In the genomic region with DNA sequence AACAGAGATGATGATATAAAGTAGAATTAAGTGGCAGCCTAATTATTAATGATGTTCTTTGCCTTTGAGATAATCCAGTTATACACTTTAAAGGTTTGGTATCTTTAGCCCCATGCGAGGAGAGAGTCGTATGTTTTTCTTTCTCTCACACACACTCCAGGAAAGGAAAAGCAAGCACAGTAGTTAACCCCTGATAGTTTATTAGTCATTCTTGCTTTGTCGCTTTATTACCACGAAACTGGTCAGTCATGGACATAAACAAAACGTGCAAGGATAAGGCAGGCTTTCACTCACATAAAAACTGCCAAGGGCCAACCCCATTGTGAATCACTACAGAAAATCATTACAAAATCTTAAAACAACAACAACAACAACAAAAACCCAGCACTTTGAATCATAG, we compare ENCODE assay signal across 19 cellular contexts.
DNase-seq lines count a peak whose midpoint lies in the region; ATAC-seq and TF ChIP-seq lines count a peak whose summit lies in the region.
"Had no signal": no experiment of that assay in that cellular context is flagged by ENCODE, and none has a peak within 500 bp of the region (broad histone marks: within the 10 kb centered on the region; RNA-seq: fewer than 3 reads in every experiment).

No MANE protein-coding gene starts in this region.

- H3K14ac ChIP-seq in IMR-90 (replicated peaks; ENCODE audit: low read depth, low read length): no peak overlapping the region

- H3K56ac ChIP-seq in IMR-90 (ENCODE audit: extremely low read depth, insufficient read depth, low read length): no peak overlapping the region

- no peaks in the 10 kb centered on the region for H3K9me3 Mint-ChIP-seq in mesothelial cell of epicardium
- H3K9me3 Mint-ChIP-seq in WTC11: no peaks in the 10 kb centered on the region
- H3K9me3 Mint-ChIP-seq in activated T-helper 17 cell treated with anti-CD3 and anti-CD28 coated beads, Interleukin-2, amount 50 U/mL, for 72 hours: no peaks in the 10 kb centered on the region
- H3K9me3 Mint-ChIP-seq: CD8-positive, alpha-beta memory T cell; H9 had no signal

- TF ChIP-seq CTCF in IMR-90 (conservative IDR thresholded peaks at IDR 0.05; ENCODE audit: low read depth, low read length): no peak
- no peak for TF ChIP-seq CTCF in astrocyte of the cerebellum (IDR thresholded peaks at IDR 0.05; ENCODE audit: low read depth, low read length, missing control alignments)
- TF ChIP-seq CTCF in fibroblast of pulmonary artery (IDR thresholded peaks at IDR 0.05; ENCODE audit: low read length, missing control alignments): no peak
- TF ChIP-seq CTCF in mesothelial cell of epicardium (IDR thresholded peaks at IDR 0.05; ENCODE audit: unreplicated experiment): no peak
- no peak for TF ChIP-seq CTCF in WTC11 (IDR thresholded peaks at IDR 0.05)

- H4K20me1 ChIP-seq in IMR-90 (ENCODE audit: insufficient read depth, low read length): no peaks in the 10 kb centered on the region

- H3K18ac ChIP-seq in IMR-90 (ENCODE audit: low read depth, low read length): no peak overlapping the region

- dilution Hi-C loops in IMR-90 (cut with HindIII; ENCODE audit: low sequenced_read_pairs, unreplicated experiment): no loop called here

- H2BK15ac ChIP-seq in IMR-90 (ENCODE audit: low read depth, low read length): no peak overlapping the region

- H2AK9ac ChIP-seq in IMR-90 (replicated peaks; ENCODE audit: low read depth, low read length, poor library complexity): no peak overlapping the region

- no peak overlapping the region for H2AFZ ChIP-seq in IMR-90 (replicated peaks; ENCODE audit: low read length, poor library complexity)
- H2AFZ ChIP-seq: PC-9 had no signal

- H4K91ac ChIP-seq in IMR-90 (ENCODE audit: insufficient read depth, low read depth, low read length): no peak overlapping the region

- no peak overlapping the region for H2BK5ac ChIP-seq in IMR-90 (ENCODE audit: low read depth, low read length, poor library complexity, severe bottlenecking)

- H3K4me3 Mint-ChIP-seq in mesothelial cell of epicardium (no peak overlapping the region), WTC11 (no peak overlapping the region)
- H3K4me3 Mint-ChIP-seq in activated T-helper 17 cell treated with anti-CD3 and anti-CD28 coated beads, Interleukin-2, amount 50 U/mL, for 72 hours: no peak overlapping the region
- H3K4me3 Mint-ChIP-seq: CD8-positive, alpha-beta memory T cell; H9 had no signal

- CTCF ChIA-PET in IMR-90 (lab: Yijun Ruan, JAX): no interaction called here
- CTCF ChIA-PET in WTC11 (lab: Charles Lee): interaction anchor here (0.7 kb wide), 1 partner anchor 8 kb away, joined by 4 read pairs; no protein-coding TSS in a partner anchor

- H3K9me1 ChIP-seq in IMR-90 (ENCODE audit: insufficient read depth, low read length): no peaks in the 10 kb centered on the region

- DNase-seq in IMR-90 (peak; percentile 46), astrocyte of the cerebellum (ENCODE audit: low read depth) (peak; percentile 12), fibroblast of pulmonary artery (ENCODE audit: low read depth) (peak; percentile 6), mesothelial cell of epicardium (ENCODE audit: low spot score in 2 of 2, unreplicated experiment in 2 of 2) (no peak), WTC11 (ENCODE audit: low spot score) (no peak), NCI-H446 treated with DMSO at 0.1 percent for 48 hours (lab: John Stamatoyannopoulos, UW) (no peak)
- DNase-seq: ACHN; C1 segment of cervical spinal cord; CD8-positive, alpha-beta memory T cell; DMS79 treated with DMSO at 0.1 percent for 48 hours; H9; NCI-H1417; NCI-H1930; NCI-H446; NCI-H774; PC-9 had no signal

- no peaks in the 10 kb centered on the region for H3K36me3 ChIP-seq in IMR-90 (ENCODE audit: control insufficient read depth, insufficient read depth, low read length)

- H3K4me2 ChIP-seq in IMR-90 (ENCODE audit: low read depth, low read length): 0 out of 2 replicates have a peak overlapping the region, but pooled peaks have one; percentile 45
- H3K4me2 ChIP-seq: KMS-11, PC-9 had no signal

- H2BK120ac ChIP-seq in IMR-90 (ENCODE audit: low read depth, low read length): no peak overlapping the region

- H3K36me3 Mint-ChIP-seq in mesothelial cell of epicardium (no peaks in the 10 kb centered on the region), WTC11 (no peaks in the 10 kb centered on the region)
- H3K36me3 Mint-ChIP-seq in activated T-helper 17 cell treated with anti-CD3 and anti-CD28 coated beads, Interleukin-2, amount 50 U/mL, for 72 hours (ENCODE audit: low read depth): no peaks in the 10 kb centered on the region
- H3K36me3 Mint-ChIP-seq: CD8-positive, alpha-beta memory T cell had no signal

- intact Hi-C loops in IMR-90 (cut with micrococcal nuclease): no loop called here

- POLR2A ChIA-PET in IMR-90 (lab: Charles Lee; ENCODE audit: unreplicated experiment) (no interaction called here), WTC11 (lab: Charles Lee) (no interaction called here)

- H4K8ac ChIP-seq in IMR-90 (ENCODE audit: low read depth in 2 of 2, low read length in 2 of 2): no peak overlapping the region

- no peaks in the 10 kb centered on the region for H3K79me1 ChIP-seq in IMR-90 (ENCODE audit: low read depth in 1 of 2, low read length in 2 of 2)

- no peak overlapping the region for H3K4ac ChIP-seq in IMR-90 (ENCODE audit: low read depth, low read length)

- peak overlapping the region; percentile 18 for H3K27ac Mint-ChIP-seq in mesothelial cell of epicardium
- no peak overlapping the region for H3K27ac Mint-ChIP-seq in WTC11
- H3K27ac Mint-ChIP-seq in activated T-helper 17 cell treated with anti-CD3 and anti-CD28 coated beads, Interleukin-2, amount 50 U/mL, for 72 hours: no peak overlapping the region
- H3K27ac Mint-ChIP-seq: CD8-positive, alpha-beta memory T cell; H9 had no signal

- no peak overlapping the region for H2BK20ac ChIP-seq in IMR-90 (ENCODE audit: low read depth, low read length)

- no peak for TF ChIP-seq RAD21 in IMR-90 (IDR thresholded peaks at IDR 0.05; ENCODE audit: low read length)

- no peak overlapping the region for H3K9ac ChIP-seq in IMR-90 (ENCODE audit: low read depth, low read length)
- H3K9ac ChIP-seq: KMS-11 had no signal

- no TSS peak for BruUV-seq in IMR-90 (replicated peaks; lab: Mats Ljungman, UMichigan)

- H3K4me3 ChIP-seq in IMR-90 (ENCODE audit: insufficient read depth, low read depth, low read length) (no peak overlapping the region), astrocyte of the cerebellum (ENCODE audit: low read depth, low read length) (no peak overlapping the region), fibroblast of pulmonary artery (replicated peaks; ENCODE audit: low read depth, low read length) (no peak overlapping the region)
- H3K4me3 ChIP-seq: PC-9 had no signal

- H3K27ac ChIP-seq in IMR-90 (ENCODE audit: insufficient read depth, low read length): no peak overlapping the region
- H3K27ac ChIP-seq: KMS-11, PC-9 had no signal

- WGBS in IMR-90 (ENCODE audit: extremely low coverage in 2 of 2, insufficient read length in 1 of 2), 2 experiments: no CpG with 5 or more reads among the region's 5 CpGs

- ATAC-seq in IMR-90 (ENCODE audit: low read depth): peak; percentile 81
- no peak for ATAC-seq in WTC11
- ATAC-seq in activated T-helper 17 cell treated with anti-CD3 and anti-CD28 coated beads, Interleukin-2, amount 50 U/mL, for 72 hours (replicated peaks): no peak
- ATAC-seq: Right ventricle myocardium inferior had no signal

- H3K4me1 Mint-ChIP-seq in mesothelial cell of epicardium (peaks cover 10% of the 10 kb centered on the region), WTC11 (no peaks in the 10 kb centered on the region)
- no peaks in the 10 kb centered on the region for H3K4me1 Mint-ChIP-seq in activated T-helper 17 cell treated with anti-CD3 and anti-CD28 coated beads, Interleukin-2, amount 50 U/mL, for 72 hours
- H3K4me1 Mint-ChIP-seq: CD8-positive, alpha-beta memory T cell; H9 had no signal

- TF ChIP-seq POLR2A in IMR-90 (IDR thresholded peaks at IDR 0.05; ENCODE audit: low read depth, low read length): no peak

- H3K27me3 Mint-ChIP-seq in mesothelial cell of epicardium (ENCODE audit: low read depth) (no peaks in the 10 kb centered on the region), WTC11 (ENCODE audit: low read depth) (no peaks in the 10 kb centered on the region)
- H3K27me3 Mint-ChIP-seq in activated T-helper 17 cell treated with anti-CD3 and anti-CD28 coated beads, Interleukin-2, amount 50 U/mL, for 72 hours: no peaks in the 10 kb centered on the region
- H3K27me3 Mint-ChIP-seq: CD8-positive, alpha-beta memory T cell had no signal

- no peak overlapping the region for H3K23ac ChIP-seq in IMR-90 (ENCODE audit: low read depth, low read length)

- peaks cover 1% of the 10 kb centered on the region; the same call in 1 of the 2 replicates for H3K27me3 ChIP-seq in IMR-90 (ENCODE audit: control insufficient read depth, insufficient read depth, low read length)

- no peaks in the 10 kb centered on the region for H3K4me1 ChIP-seq in IMR-90 (ENCODE audit: control insufficient read depth, insufficient read depth, low read length)

- in situ Hi-C loops in IMR-90 (cut with MboI; ENCODE audit: low sequenced_read_pairs) (no loop called here), astrocyte of the cerebellum (cut with HindIII; ENCODE audit: low sequenced_read_pairs) (no loop called here)

- H2AK5ac ChIP-seq in IMR-90 (ENCODE audit: low read depth, low read length): no peak overlapping the region

- H4K5ac ChIP-seq in IMR-90 (ENCODE audit: low read depth, low read length): no peak overlapping the region; the same call in 1 of the 2 replicates

- no peaks in the 10 kb centered on the region for H3K9me3 ChIP-seq in IMR-90 (ENCODE audit: control insufficient read depth, insufficient read depth, low read length)

TF ChIP-seq in IMR-90, 13 proteins besides CTCF, POLR2A, EP300 and RAD21:
- 0 out of 2 replicates have a peak, but pooled peaks have one; percentile 31 for TF ChIP-seq BHLHE40 (IDR thresholded peaks at IDR 0.05; ENCODE audit: low read depth, low read length)
- no peak for TF ChIP-seq CHD1 (IDR thresholded peaks at IDR 0.05; ENCODE audit: low read depth, low read length)

TF ChIP-seq in WTC11, 78 proteins besides CTCF, POLR2A, EP300 and RAD21 (continues in another document):
- TF ChIP-seq RORB (CRISPR knock-in tag; IDR thresholded peaks at IDR 0.05): no peak
- TF ChIP-seq, protein P1, sequence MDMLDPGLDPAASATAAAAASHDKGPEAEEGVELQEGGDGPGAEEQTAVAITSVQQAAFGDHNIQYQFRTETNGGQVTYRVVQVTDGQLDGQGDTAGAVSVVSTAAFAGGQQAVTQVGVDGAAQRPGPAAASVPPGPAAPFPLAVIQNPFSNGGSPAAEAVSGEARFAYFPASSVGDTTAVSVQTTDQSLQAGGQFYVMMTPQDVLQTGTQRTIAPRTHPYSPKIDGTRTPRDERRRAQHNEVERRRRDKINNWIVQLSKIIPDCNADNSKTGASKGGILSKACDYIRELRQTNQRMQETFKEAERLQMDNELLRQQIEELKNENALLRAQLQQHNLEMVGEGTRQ (CRISPR knock-in tag; IDR thresholded peaks at IDR 0.05): no peak
- no peak for TF ChIP-seq SMAD3 (CRISPR knock-in tag; IDR thresholded peaks at IDR 0.05; ENCODE audit: borderline replicate concordance)
- no peak for TF ChIP-seq KAT7 (CRISPR knock-in tag; IDR thresholded peaks at IDR 0.05; ENCODE audit: borderline replicate concordance)

Comparison
In these comparisons a context has a peak if more than half of its experiments do, and no peak if none do; other contexts are left out.
1. DNase-seq: peak in IMR-90 (single experiment), astrocyte of the cerebellum (single experiment) and fibroblast of pulmonary artery (single experiment); none in mesothelial cell of epicardium (0 of 2), WTC11 (single experiment) and NCI-H446 treated with DMSO at 0.1 percent for 48 hours (single experiment).